Comparison of ENCODE assay signal across 17 cellular contexts in the genomic region with DNA sequence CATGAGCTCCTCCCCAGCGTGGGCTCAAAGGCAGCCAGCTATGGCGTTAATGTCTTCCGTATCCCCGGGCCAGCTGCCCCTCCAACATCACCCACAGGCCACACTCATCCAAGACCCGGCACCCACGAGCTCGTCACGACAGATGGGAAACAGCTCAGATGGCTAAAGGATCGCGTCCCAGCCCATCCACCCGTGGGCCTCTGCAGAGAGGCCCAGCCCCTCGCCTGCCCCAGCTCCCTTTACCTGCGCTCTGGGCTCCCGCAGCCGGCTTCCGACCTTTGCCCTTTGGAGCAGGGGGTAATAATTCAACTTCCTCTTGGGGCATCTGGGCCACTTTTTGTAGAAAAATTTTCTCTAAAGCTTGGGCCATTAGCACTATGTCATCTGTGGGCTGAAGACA.
"Had no signal": no experiment of that assay in that cellular context is flagged by ENCODE, and none has a peak within 500 bp of the region (broad histone marks: within the 10 kb centered on the region; RNA-seq: fewer than 3 reads in every experiment).

No MANE protein-coding gene starts in this region.

- H3K27me3 Mint-ChIP-seq: activated CD8-positive, alpha-beta T cell treated with anti-CD3 and anti-CD28 coated beads for 36 hours; activated naive CD8-positive, alpha-beta T cell treated with anti-CD3 and anti-CD28 coated beads for 36 hours; activated T-cell treated with anti-CD3 and anti-CD28 coated beads, Interleukin-2, amount 50 U/mL, for 24 hours; activated T-helper 17 cell treated with anti-CD3 and anti-CD28 coated beads, Interleukin-2, amount 50 U/mL, for 72 hours; naive thymus-derived CD4-positive, alpha-beta T cell; stimulated activated naive CD8-positive, alpha-beta T cell treated with anti-CD3 and anti-CD28 coated beads, Interleukin-15, Interleukin-2, amounts not matched to agents 100 ng/mL and 50 ng/mL, for 24 hours had no signal

- H3K27me3 ChIP-seq: left lung, tibial artery had no signal

- DNase-seq: activated CD4-positive, alpha-beta T cell treated with anti-CD3 and anti-CD28 coated beads for 48 hours; activated CD8-positive, alpha-beta T cell treated with anti-CD3 and anti-CD28 coated beads for 36 hours; activated naive CD4-positive, alpha-beta T cell; activated naive CD8-positive, alpha-beta T cell treated with anti-CD3 and anti-CD28 coated beads for 36 hours; activated T-cell treated with anti-CD3 and anti-CD28 coated beads, Interleukin-2, amount 50 U/mL, for 24 hours; cerebellar nuclear complex; cortex of kidney; left lung; mesenchymal stem cell; naive thymus-derived CD4-positive, alpha-beta T cell; stimulated activated CD4-positive, alpha-beta T cell treated with anti-CD3 and anti-CD28 coated beads, Interleukin-12 subunit alpha, Interleukin-12 subunit beta, amount 100 ng/mL, for 4 hours; substantia nigra; tibial artery had no signal

- H3K4me3 ChIP-seq: left lung, tibial artery had no signal

- H3K9me3 ChIP-seq: left lung, tibial artery had no signal

- H3K27ac ChIP-seq: left lung, tibial artery had no signal

- H3K4me1 Mint-ChIP-seq: activated naive CD8-positive, alpha-beta T cell treated with anti-CD3 and anti-CD28 coated beads for 36 hours; activated T-helper 17 cell treated with anti-CD3 and anti-CD28 coated beads, Interleukin-2, amount 50 U/mL, for 72 hours; neural crest cell had no signal

- H3K36me3 Mint-ChIP-seq: activated naive CD8-positive, alpha-beta T cell treated with anti-CD3 and anti-CD28 coated beads for 36 hours had no signal

- ATAC-seq: activated CD8-positive, alpha-beta T cell treated with anti-CD3 and anti-CD28 coated beads for 36 hours; activated T-helper 17 cell treated with anti-CD3 and anti-CD28 coated beads, Interleukin-2, amount 50 U/mL, for 72 hours; left lung; naive thymus-derived CD4-positive, alpha-beta T cell; SK-N-SH treated with all-trans-retinoic acid at 6 μM for 48 hours had no signal

- H3K27ac Mint-ChIP-seq: activated CD8-positive, alpha-beta T cell treated with anti-CD3 and anti-CD28 coated beads for 36 hours; activated naive CD8-positive, alpha-beta T cell treated with anti-CD3 and anti-CD28 coated beads for 36 hours; activated T-cell treated with anti-CD3 and anti-CD28 coated beads, Interleukin-2, amount 50 U/mL, for 24 hours; activated T-helper 17 cell treated with anti-CD3 and anti-CD28 coated beads, Interleukin-2, amount 50 U/mL, for 72 hours; stimulated activated naive CD8-positive, alpha-beta T cell treated with anti-CD3 and anti-CD28 coated beads, Interleukin-15, Interleukin-2, amounts not matched to agents 100 ng/mL and 50 ng/mL, for 24 hours had no signal

- H3K4me3 Mint-ChIP-seq: activated CD8-positive, alpha-beta T cell treated with anti-CD3 and anti-CD28 coated beads for 36 hours; activated naive CD8-positive, alpha-beta T cell treated with anti-CD3 and anti-CD28 coated beads for 36 hours; activated T-cell treated with anti-CD3 and anti-CD28 coated beads, Interleukin-2, amount 50 U/mL, for 24 hours; activated T-helper 17 cell treated with anti-CD3 and anti-CD28 coated beads, Interleukin-2, amount 50 U/mL, for 72 hours; naive thymus-derived CD4-positive, alpha-beta T cell; neural crest cell; stimulated activated naive CD8-positive, alpha-beta T cell treated with anti-CD3 and anti-CD28 coated beads, Interleukin-15, Interleukin-2, amounts not matched to agents 100 ng/mL and 50 ng/mL, for 24 hours had no signal

- H3K9me3 Mint-ChIP-seq: activated CD8-positive, alpha-beta T cell treated with anti-CD3 and anti-CD28 coated beads for 36 hours; activated naive CD8-positive, alpha-beta T cell treated with anti-CD3 and anti-CD28 coated beads for 36 hours; activated T-cell treated with anti-CD3 and anti-CD28 coated beads, Interleukin-2, amount 50 U/mL, for 24 hours; activated T-helper 17 cell treated with anti-CD3 and anti-CD28 coated beads, Interleukin-2, amount 50 U/mL, for 72 hours; naive thymus-derived CD4-positive, alpha-beta T cell; neural crest cell; stimulated activated naive CD8-positive, alpha-beta T cell treated with anti-CD3 and anti-CD28 coated beads, Interleukin-15, Interleukin-2, amounts not matched to agents 100 ng/mL and 50 ng/mL, for 24 hours had no signal
